Comparison of ENCODE assay signal across 9 cellular contexts in genomic region chr2:60548844-60549243, GRCh38. TPM values are rescaled to one million over a fixed set of nuclear protein-coding genes. Genes with fewer than 3 reads are reported as not detected.
A peak's percentile ranks its signal among the peaks of the same experiment; 100 is the strongest.
DNase-seq lines count a peak whose midpoint lies in the region; ATAC-seq and TF ChIP-seq lines count a peak whose summit lies in the region.
"Had no signal": no experiment of that assay in that cellular context is flagged by ENCODE, and none has a peak within 500 bp of the region (broad histone marks: within the 10 kb centered on the region; RNA-seq: fewer than 3 reads in every experiment).

No MANE protein-coding gene starts in this region.

- H3K9me3 Mint-ChIP-seq in endothelial cell (ENCODE audit: unreplicated experiment) (no peaks in the 10 kb centered on the region), progenitor cell of endocrine pancreas (ENCODE audit: low read depth) (no peaks in the 10 kb centered on the region)

- peak overlapping the region; percentile 90 for H3K4me3 ChIP-seq in GM12875 (ENCODE audit: low read depth, low read length)
- H3K4me3 ChIP-seq in NT2/D1 (ENCODE audit: insufficient read length, low read depth) = peak overlapping the region; percentile 73

- H3K36me3 Mint-ChIP-seq in endothelial cell (ENCODE audit: low read depth, unreplicated experiment) (no peaks in the 10 kb centered on the region), progenitor cell of endocrine pancreas (ENCODE audit: insufficient read depth) (peaks cover 18% of the 10 kb centered on the region)

- H3K4me1 ChIP-seq in NT2/D1 (ENCODE audit: insufficient read depth, insufficient read length) = peaks cover 2% of the 10 kb centered on the region

- H3K4me3 Mint-ChIP-seq in endothelial cell (ENCODE audit: unreplicated experiment) (peak overlapping the region; percentile 93), progenitor cell of endocrine pancreas (ENCODE audit: low read depth) (peak overlapping the region; percentile 94)

- H3K27ac Mint-ChIP-seq in endothelial cell (ENCODE audit: unreplicated experiment) (peak overlapping the region; percentile 6), progenitor cell of endocrine pancreas (peak overlapping the region; percentile 89)

- peaks cover 5% of the 10 kb centered on the region for H3K27me3 Mint-ChIP-seq in endothelial cell (ENCODE audit: unreplicated experiment)
- peaks cover 4% of the 10 kb centered on the region for H3K27me3 Mint-ChIP-seq in progenitor cell of endocrine pancreas

- no peak for TF ChIP-seq CTCF in GM12875 (IDR thresholded peaks at IDR 0.05; ENCODE audit: borderline replicate concordance, insufficient read depth, low read depth, low read length)
- TF ChIP-seq CTCF in endothelial cell (IDR thresholded peaks at IDR 0.05; ENCODE audit: unreplicated experiment) = no peak
- TF ChIP-seq CTCF in progenitor cell of endocrine pancreas (IDR thresholded peaks at IDR 0.05; ENCODE audit: unreplicated experiment) = no peak

- H3K9me3 ChIP-seq in NT2/D1 (ENCODE audit: insufficient read depth, low read length) = no peaks in the 10 kb centered on the region

- H3K4me1 Mint-ChIP-seq in endothelial cell (ENCODE audit: unreplicated experiment) (peaks cover 23% of the 10 kb centered on the region), progenitor cell of endocrine pancreas (ENCODE audit: low read depth) (peaks cover 28% of the 10 kb centered on the region)

- DNase-seq in NT2/D1 (ENCODE audit: low read depth, low spot score) = no peak
- DNase-seq in endothelial cell (ENCODE audit: low spot score) = no peak
- DNase-seq in progenitor cell of endocrine pancreas (ENCODE audit: low spot score, unreplicated experiment) = no peak
- no peak for DNase-seq in NOMO-1 treated with DMSO at 0.1 percent for 48 hours (lab: John Stamatoyannopoulos, UW; ENCODE audit: unreplicated experiment)
- DNase-seq in GM03348 (ENCODE audit: low spot score) = no peak
- DNase-seq: NCI-H1105 had no signal

- ATAC-seq in GM19023 (IDR thresholded peaks at IDR 0.05; ENCODE audit: unreplicated experiment) (no peak), HG03469 (IDR thresholded peaks at IDR 0.05; ENCODE audit: unreplicated experiment) (no peak)

- H3K27me3 ChIP-seq in NT2/D1 (ENCODE audit: insufficient read depth, insufficient read length) = no peaks in the 10 kb centered on the region

- H3K36me3 ChIP-seq in NT2/D1 (ENCODE audit: insufficient read depth, insufficient read length, low read length) = peaks cover 27% of the 10 kb centered on the region

- peak overlapping the region; percentile 93 for H3K9ac ChIP-seq in NT2/D1 (ENCODE audit: insufficient read length, low read depth)

RNA-seq across cellular contexts. Expression of gene BCL11A, which starts 4.6 kb away (rescaled TPM):
- total RNA-seq in endothelial cell (ENCODE audit: unreplicated experiment) (9.6 TPM), progenitor cell of endocrine pancreas (46.2 and 47.9 TPM in 2 replicates)
